In the genomic region with DNA sequence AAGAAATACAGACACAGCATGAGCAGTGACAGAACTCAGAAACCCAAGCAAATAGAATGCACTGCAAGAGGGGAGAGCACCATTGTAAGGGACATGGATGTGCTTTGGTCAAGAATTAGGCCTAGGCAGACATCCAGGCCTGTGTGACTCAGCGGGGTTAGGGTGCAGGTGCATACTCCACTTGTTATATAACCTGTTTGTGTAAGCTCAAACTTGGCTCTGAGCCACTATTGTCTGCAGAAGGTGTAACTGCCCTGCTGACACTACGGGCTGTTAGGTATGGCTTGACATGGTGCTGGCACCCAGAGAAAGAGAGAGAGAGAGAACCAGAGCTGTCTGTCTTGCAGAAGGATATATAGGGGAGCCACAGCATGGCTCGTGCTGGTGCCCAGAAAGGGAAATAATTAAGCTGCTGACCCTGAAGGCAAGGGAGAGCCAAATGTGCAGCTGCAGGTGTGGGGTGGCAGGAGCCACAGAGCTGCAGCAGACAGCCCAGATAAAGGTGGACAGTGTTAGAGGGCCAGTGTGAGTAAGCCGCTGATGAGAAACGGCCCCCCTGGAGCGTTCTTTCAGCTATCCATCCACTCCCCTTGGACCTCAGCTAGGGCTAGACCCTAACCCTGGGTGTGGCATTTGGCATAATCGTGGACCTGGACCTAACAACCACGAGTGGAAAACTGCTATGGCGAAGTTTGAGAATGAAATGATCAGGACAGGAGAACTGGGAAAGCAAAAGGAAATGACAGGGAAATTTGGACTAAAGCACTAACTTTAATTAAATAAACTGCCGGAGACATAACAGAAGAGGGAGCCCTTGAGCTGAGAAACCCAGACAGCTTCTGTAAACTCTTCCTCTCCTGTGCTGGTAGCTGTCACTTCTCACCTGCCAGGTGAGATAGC, we compare ENCODE assay signal across 8 cellular contexts.
DNase-seq lines count a peak whose midpoint lies in the region; ATAC-seq, FAIRE-seq and TF ChIP-seq lines count a peak whose summit lies in the region.

No MANE protein-coding gene starts in this region.

- peak overlapping the region; percentile 61 for H3K4me2 ChIP-seq in HepG2 (ENCODE audit: low read depth, low read length)

- TF ChIP-seq POLR2A in HepG2 (IDR thresholded peaks at IDR 0.05; ENCODE audit: insufficient read depth in 1 of 2, low read depth in 2 of 2, low read length in 2 of 2) = no peak

- in situ Hi-C loops in HepG2 (cut with HindIII; ENCODE audit: extremely low pct_ligation_motif_present, low pct_unique_long_range_greater_than_20kb) = loop anchor here (25.0 kb wide), 1 partner anchor 1274 kb away; no protein-coding TSS in a partner anchor

- POLR2A ChIA-PET in HepG2 (lab: Yijun Ruan, JAX) = no interaction called here
- POLR2A ChIA-PET in CD4-positive, alpha-beta T cell (lab: Charles Lee) = no interaction called here

- no peaks in the 10 kb centered on the region for H3K79me2 ChIP-seq in HepG2 (ENCODE audit: insufficient read depth, low read length)

- no peak overlapping the region for H2AFZ ChIP-seq in HepG2 (ENCODE audit: low read length)

- TF ChIP-seq EP300 in HepG2 (IDR thresholded peaks at IDR 0.05; ENCODE audit: low read depth in 2 of 2, low read length in 2 of 2) (peak in 1 of 2 experiments; percentile 45; a peak in 2 of 4 replicates), HepG2 (CRISPR knock-in tag; IDR thresholded peaks at IDR 0.05; ENCODE audit: borderline replicate concordance) (0 out of 2 replicates have a peak, but pooled peaks have one; percentile 31)

- no peaks in the 10 kb centered on the region for H3K9me3 ChIP-seq in HepG2 (ENCODE audit: low read length)
- no peaks in the 10 kb centered on the region for H3K9me3 ChIP-seq in CD4-positive, alpha-beta T cell (ENCODE audit: control insufficient read depth, low read length)

- no peaks in the 10 kb centered on the region for H4K20me1 ChIP-seq in HepG2 (ENCODE audit: insufficient read depth, low read length)

- TF ChIP-seq RAD21 in HepG2 (CRISPR knock-in tag; IDR thresholded peaks at IDR 0.05) = peak; percentile 37; the same call in 1 of the 2 replicates

- H3K4me3 ChIP-seq in cardiac fibroblast (replicated peaks in 1 of 2; ENCODE audit: low read depth in 2 of 2, low read length in 2 of 2) (no peak overlapping the region), HepG2 (replicated peaks in 1 of 3; ENCODE audit: insufficient read depth in 1 of 3, low read depth in 2 of 3, low read length in 3 of 3) (peak overlapping the region in 1 of 3 experiments; percentile 44; a peak in 2 of 6 replicates)

- FAIRE-seq in HepG2 (lab: Jason Lieb, UNC) = peak; percentile 54

- peak; percentile 65 for ATAC-seq in GM18511 (IDR thresholded peaks at IDR 0.05; ENCODE audit: unreplicated experiment)
- ATAC-seq in HG03442 (IDR thresholded peaks at IDR 0.05; ENCODE audit: unreplicated experiment) = peak; percentile 52
- peak; percentile 93 for ATAC-seq in HepG2
- no peak for ATAC-seq in HG03095 (IDR thresholded peaks at IDR 0.05; ENCODE audit: unreplicated experiment)
- no peak for ATAC-seq in CD4-positive, alpha-beta T cell (ENCODE audit: poor library complexity)

- no peak overlapping the region for H3K27ac Mint-ChIP-seq in CD4-positive, alpha-beta T cell

- CTCF ChIA-PET in HepG2 (lab: Yijun Ruan, JAX; ENCODE audit: low intra/inter-chr PET ratio, low total read pairs) = no interaction called here
- CTCF ChIA-PET in CD4-positive, alpha-beta T cell (lab: Charles Lee) = no interaction called here

- peak; percentile 39 for DNase-seq in AG08396 (ENCODE audit: low spot score)
- peak; percentile 29 to 73 for DNase-seq in NCI-H526 (lab: John Stamatoyannopoulos, UW)
- DNase-seq in cardiac fibroblast (ENCODE audit: low read depth in 2 of 2) = peak; percentile 60 to 66
- DNase-seq in HepG2 (ENCODE audit: low spot score) = peak; percentile 69
- no peak for DNase-seq in CD4-positive, alpha-beta T cell

- no peaks in the 10 kb centered on the region for H3K27me3 ChIP-seq in HepG2 (ENCODE audit: control insufficient read depth in 1 of 2, insufficient read depth in 2 of 2, low read length in 2 of 2)
- H3K27me3 ChIP-seq in CD4-positive, alpha-beta T cell (ENCODE audit: control insufficient read depth, insufficient read depth, low read length) = no peaks in the 10 kb centered on the region

- 0% methylated on average over 10 of the region's 10 CpGs for WGBS in HepG2 (ENCODE audit: low lambda C conversion rate)

- H3K27me3 Mint-ChIP-seq in CD4-positive, alpha-beta T cell = no peaks in the 10 kb centered on the region

- peaks cover 4% of the 10 kb centered on the region for H3K9me3 Mint-ChIP-seq in CD4-positive, alpha-beta T cell

- TF ChIP-seq CTCF in cardiac fibroblast (IDR thresholded peaks at IDR 0.05; ENCODE audit: low read depth, low read length) (peak; percentile 55), HepG2 (CRISPR knock-in tag; IDR thresholded peaks at IDR 0.05) (peak; percentile 67)
- no peak for TF ChIP-seq CTCF in CD4-positive, alpha-beta T cell (IDR thresholded peaks at IDR 0.05)

- H3K4me1 ChIP-seq in HepG2 (ENCODE audit: insufficient read depth, low read length) = peaks cover 13% of the 10 kb centered on the region

- no peaks in the 10 kb centered on the region for H3K36me3 ChIP-seq in HepG2 (replicated peaks in 1 of 2; ENCODE audit: control insufficient read depth in 1 of 2, insufficient read depth in 2 of 2, low read length in 2 of 2)

- H3K27ac ChIP-seq in HepG2 (ENCODE audit: extremely low read length, insufficient read depth, low read length) = no peak overlapping the region
- H3K27ac ChIP-seq in CD4-positive, alpha-beta T cell (ENCODE audit: low read depth, low read length) = no peak overlapping the region

- H3K36me3 Mint-ChIP-seq in CD4-positive, alpha-beta T cell (ENCODE audit: low read depth) = no peaks in the 10 kb centered on the region

- no peak overlapping the region for H3K4me3 Mint-ChIP-seq in CD4-positive, alpha-beta T cell

- H3K9ac ChIP-seq in HepG2 (ENCODE audit: insufficient read depth, low read depth, low read length) = peak overlapping the region; percentile 14

- H3K4me1 Mint-ChIP-seq in CD4-positive, alpha-beta T cell (ENCODE audit: low read depth) = no peaks in the 10 kb centered on the region

- BruUV-seq in HepG2 (replicated peaks; lab: Mats Ljungman, UMichigan) = no TSS peak

- intact Hi-C loops in HepG2 (cut with micrococcal nuclease; ENCODE audit: unreplicated experiment) = loop anchor here (1.0 kb wide), 3 partner anchors 237 to 1273 kb away; no protein-coding TSS in a partner anchor
- intact Hi-C loops in CD4-positive, alpha-beta T cell (cut with DNase I, micrococcal nuclease) = no loop called here

TF ChIP-seq in HepG2, 621 proteins besides CTCF, POLR2A, EP300 and RAD21 (continues in another document):
- TF ChIP-seq, protein P1, sequence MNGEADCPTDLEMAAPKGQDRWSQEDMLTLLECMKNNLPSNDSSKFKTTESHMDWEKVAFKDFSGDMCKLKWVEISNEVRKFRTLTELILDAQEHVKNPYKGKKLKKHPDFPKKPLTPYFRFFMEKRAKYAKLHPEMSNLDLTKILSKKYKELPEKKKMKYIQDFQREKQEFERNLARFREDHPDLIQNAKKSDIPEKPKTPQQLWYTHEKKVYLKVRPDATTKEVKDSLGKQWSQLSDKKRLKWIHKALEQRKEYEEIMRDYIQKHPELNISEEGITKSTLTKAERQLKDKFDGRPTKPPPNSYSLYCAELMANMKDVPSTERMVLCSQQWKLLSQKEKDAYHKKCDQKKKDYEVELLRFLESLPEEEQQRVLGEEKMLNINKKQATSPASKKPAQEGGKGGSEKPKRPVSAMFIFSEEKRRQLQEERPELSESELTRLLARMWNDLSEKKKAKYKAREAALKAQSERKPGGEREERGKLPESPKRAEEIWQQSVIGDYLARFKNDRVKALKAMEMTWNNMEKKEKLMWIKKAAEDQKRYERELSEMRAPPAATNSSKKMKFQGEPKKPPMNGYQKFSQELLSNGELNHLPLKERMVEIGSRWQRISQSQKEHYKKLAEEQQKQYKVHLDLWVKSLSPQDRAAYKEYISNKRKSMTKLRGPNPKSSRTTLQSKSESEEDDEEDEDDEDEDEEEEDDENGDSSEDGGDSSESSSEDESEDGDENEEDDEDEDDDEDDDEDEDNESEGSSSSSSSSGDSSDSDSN (CRISPR knock-in tag; IDR thresholded peaks at IDR 0.05) = no peak
- no peak for TF ChIP-seq RFXAP (CRISPR knock-in tag; IDR thresholded peaks at IDR 0.05; ENCODE audit: borderline replicate concordance)
- no peak for TF ChIP-seq MEIS2 (CRISPR knock-in tag; IDR thresholded peaks at IDR 0.05)
- TF ChIP-seq SIN3A (IDR thresholded peaks at IDR 0.05; ENCODE audit: borderline replicate concordance, low read depth, low read length) = no peak
- TF ChIP-seq ZNF207 (IDR thresholded peaks at IDR 0.05; ENCODE audit: borderline replicate concordance) = no peak
- no peak for TF ChIP-seq ZNF101 (CRISPR knock-in tag; IDR thresholded peaks at IDR 0.05; ENCODE audit: borderline replicate concordance, low read depth)
- TF ChIP-seq KAT8 (CRISPR knock-in tag; IDR thresholded peaks at IDR 0.05) = peak; percentile 54; the same call in 1 of the 2 replicates
- TF ChIP-seq ZSCAN31 (CRISPR knock-in tag; IDR thresholded peaks at IDR 0.05; ENCODE audit: low read depth) = peak; percentile 100
- no peak for TF ChIP-seq ZFP36 (IDR thresholded peaks at IDR 0.05; ENCODE audit: borderline replicate concordance, low read depth, low read length, partially characterized antibody)
- TF ChIP-seq, protein P2, sequence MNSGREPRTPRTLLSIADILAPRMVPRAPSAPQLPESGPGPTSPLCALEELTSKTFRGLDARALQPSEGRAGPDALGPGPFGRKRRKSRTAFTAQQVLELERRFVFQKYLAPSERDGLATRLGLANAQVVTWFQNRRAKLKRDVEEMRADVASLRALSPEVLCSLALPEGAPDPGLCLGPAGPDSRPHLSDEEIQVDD (CRISPR knock-in tag; IDR thresholded peaks at IDR 0.05; ENCODE audit: borderline replicate concordance) = no peak
- TF ChIP-seq, protein P3, sequence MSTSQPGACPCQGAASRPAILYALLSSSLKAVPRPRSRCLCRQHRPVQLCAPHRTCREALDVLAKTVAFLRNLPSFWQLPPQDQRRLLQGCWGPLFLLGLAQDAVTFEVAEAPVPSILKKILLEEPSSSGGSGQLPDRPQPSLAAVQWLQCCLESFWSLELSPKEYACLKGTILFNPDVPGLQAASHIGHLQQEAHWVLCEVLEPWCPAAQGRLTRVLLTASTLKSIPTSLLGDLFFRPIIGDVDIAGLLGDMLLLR (CRISPR knock-in tag; IDR thresholded peaks at IDR 0.05) = no peak
- TF ChIP-seq ZNF556 (CRISPR knock-in tag; IDR thresholded peaks at IDR 0.05; ENCODE audit: borderline replicate concordance) = no peak

Comparison
In these comparisons a context has a peak if more than half of its experiments do, and no peak if none do; other contexts are left out.
1. DNase-seq: peak in AG08396 (single experiment), NCI-H526 (2 of 2), cardiac fibroblast (2 of 2) and HepG2 (single experiment); none in CD4-positive, alpha-beta T cell (0 of 10).
2. ATAC-seq: peak in GM18511 (single experiment), HG03442 (single experiment) and HepG2 (single experiment); none in HG03095 (single experiment) and CD4-positive, alpha-beta T cell (single experiment).